In genomic region chr2:109454764-109455394, GRCh38 we compare ENCODE assay signal across 18 cellular contexts.
"Had no signal": no experiment of that assay in that cellular context is flagged by ENCODE, and none has a peak within 500 bp of the region (broad histone marks: within the 10 kb centered on the region; RNA-seq: fewer than 3 reads in every experiment).

No MANE protein-coding gene starts in this region.

- H3K27ac Mint-ChIP-seq: neural progenitor cell; stimulated activated memory B cell treated with anti-CD40 and anti-IgM and Interleukin-4, amounts not matched to agents 10 μg/mL and 1 μg/mL and 100 μg/mL, for 72 hours had no signal

- H3K27me3 Mint-ChIP-seq: naive B cell had no signal

- H3K9me3 ChIP-seq: ascending aorta, breast epithelium, pancreas, SK-N-SH had no signal

- H3K4me3 ChIP-seq: ascending aorta, breast epithelium, lung, neural progenitor cell, pancreas had no signal

- H2AFZ ChIP-seq: neural progenitor cell had no signal

- ATAC-seq: pancreas; stimulated activated memory B cell treated with anti-CD40 and anti-IgM and Interleukin-4, amounts not matched to agents 10 μg/mL and 1 μg/mL and 100 μg/mL, for 72 hours had no signal

- H3K27ac ChIP-seq: ascending aorta, breast epithelium, neural progenitor cell, pancreas had no signal

- DNase-seq: activated CD4-positive, alpha-beta T cell treated with anti-CD3 and anti-CD28 coated beads for 4 hours; activated CD8-positive, alpha-beta memory T cell treated with anti-CD3 and anti-CD28 coated beads, Interleukin-2, amount 50 U/mL, for 48 hours; activated gamma-delta T cell; naive B cell; SK-N-SH; stimulated activated CD4-positive, alpha-beta T cell treated with anti-CD3 and anti-CD28 coated beads, Interleukin-2, amount 100 ng/mL, for 48 hours; substantia nigra; T-helper 1 cell; T1000; trophoblast cell had no signal

- FAIRE-seq: endometrium, islet of Langerhans, pancreas had no signal

- H3K9me3 Mint-ChIP-seq: naive B cell; neural progenitor cell; stimulated activated memory B cell treated with anti-CD40 and anti-IgM and Interleukin-4, amounts not matched to agents 10 μg/mL and 1 μg/mL and 100 μg/mL, for 72 hours had no signal

- H3K9ac ChIP-seq: neural progenitor cell, SK-N-SH had no signal

- H3K4me2 ChIP-seq: neural progenitor cell, SK-N-SH had no signal

- H3K4me1 ChIP-seq: breast epithelium, neural progenitor cell, pancreas had no signal

- H3K27me3 ChIP-seq: ascending aorta, breast epithelium, neural progenitor cell, pancreas had no signal

- H3K36me3 Mint-ChIP-seq: naive B cell; stimulated activated memory B cell treated with anti-CD40 and anti-IgM and Interleukin-4, amounts not matched to agents 10 μg/mL and 1 μg/mL and 100 μg/mL, for 72 hours had no signal

- H3K4me3 Mint-ChIP-seq: naive B cell; neural progenitor cell; stimulated activated memory B cell treated with anti-CD40 and anti-IgM and Interleukin-4, amounts not matched to agents 10 μg/mL and 1 μg/mL and 100 μg/mL, for 72 hours had no signal

- H3K36me3 ChIP-seq: breast epithelium, neural progenitor cell, pancreas had no signal
